In genomic region chr12:26113853-26114719, GRCh38 we compare ENCODE assay signal across 8 cellular contexts. TPM values are rescaled to one million over a fixed set of nuclear protein-coding genes. Genes with fewer than 3 reads are reported as not detected.
DNase-seq lines count a peak whose midpoint lies in the region; ATAC-seq and TF ChIP-seq lines count a peak whose summit lies in the region.

No MANE protein-coding gene starts in this region.

- peaks cover 18% of the 10 kb centered on the region for H3K4me1 Mint-ChIP-seq in Caco-2 (ENCODE audit: low read depth, unreplicated experiment)
- H3K4me1 Mint-ChIP-seq in nephron, result peaks cover 45% of the 10 kb centered on the region

- H3K9me3 ChIP-seq in Caco-2 (no peaks in the 10 kb centered on the region), Peyer's patch (no peaks in the 10 kb centered on the region)

- H3K27ac ChIP-seq in Peyer's patch, result peak overlapping the region; percentile 88 to 93 (median 90)

- H3K4me1 ChIP-seq in Caco-2 (peaks cover 23% of the 10 kb centered on the region), Peyer's patch (peaks cover 0 to 18% (median 3%) of the 10 kb centered on the region in 4 donors)

- POLR2A ChIA-PET in Caco-2 (lab: Charles Lee), result interaction anchor here (0.5 to 2.1 kb wide), 4 partner anchors 11 to 33 kb away, joined by 3 to 8 read pairs (median 4); partner anchors contain the start of gene BHLHE41

- no peaks in the 10 kb centered on the region for H3K9me3 Mint-ChIP-seq in Caco-2 (ENCODE audit: unreplicated experiment)
- H3K9me3 Mint-ChIP-seq in nephron, result no peaks in the 10 kb centered on the region

- ATAC-seq in GM19438 (IDR thresholded peaks at IDR 0.05; ENCODE audit: low read depth, unreplicated experiment) (peak; percentile 73), HG03571 (IDR thresholded peaks at IDR 0.05; ENCODE audit: unreplicated experiment) (peak; percentile 71)
- peak; percentile 89 for ATAC-seq in stimulated activated naive CD8-positive, alpha-beta T cell treated with anti-CD3 and anti-CD28 coated beads, Interleukin-15, Interleukin-2, amounts not matched to agents 100 U/mL and 50 U/mL, for 24 hours

- H3K4me3 Mint-ChIP-seq in Caco-2 (ENCODE audit: unreplicated experiment) (peak overlapping the region; percentile 78), nephron (peak overlapping the region; percentile 82 to 86 (median 84))

- peak overlapping the region; percentile 90 for H3K27ac Mint-ChIP-seq in Caco-2 (ENCODE audit: unreplicated experiment)
- peak overlapping the region; percentile 84 to 88 (median 87) for H3K27ac Mint-ChIP-seq in nephron

- H3K27me3 ChIP-seq in Caco-2 (replicated peaks; ENCODE audit: control insufficient read depth, insufficient read depth, low read length) (no peaks in the 10 kb centered on the region), Peyer's patch (no peaks in the 10 kb centered on the region)

- TF ChIP-seq POLR2A in Peyer's patch (IDR thresholded peaks at IDR 0.05), result peak; percentile 68 to 81

- intact Hi-C loops in Caco-2 (cut with micrococcal nuclease; ENCODE audit: unreplicated experiment), result loop anchor here (1.0 to 10.0 kb wide), 8 partner anchors 12 to 721 kb away; partner anchors contain the start of gene ITPR2

- H3K27me3 Mint-ChIP-seq in Caco-2 (ENCODE audit: insufficient read depth, unreplicated experiment), result peaks cover 2% of the 10 kb centered on the region
- peaks cover 33% of the 10 kb centered on the region for H3K27me3 Mint-ChIP-seq in nephron (ENCODE audit: low read depth)

- H3K4me3 ChIP-seq in Caco-2 (ENCODE audit: low read depth, low read length) (peak overlapping the region; percentile 77), Peyer's patch (peak overlapping the region; percentile 53 to 56 (median 54))

- TF ChIP-seq CTCF in Caco-2 (IDR thresholded peaks at IDR 0.05; ENCODE audit: insufficient read depth in 1 of 2, low read depth in 1 of 2, low read length in 1 of 2, severe bottlenecking in 1 of 2, unreplicated experiment in 1 of 2), result peak; percentile 12 to 48
- peak in 4 of 6 experiments; percentile 35 to 49 (median 44) for TF ChIP-seq CTCF in Peyer's patch (IDR thresholded peaks at IDR 0.05)
- TF ChIP-seq CTCF in nephron (IDR thresholded peaks at IDR 0.05; ENCODE audit: unreplicated experiment in 3 of 3), result peak in 2 of 3 experiments; percentile 25 to 35

- H3K36me3 Mint-ChIP-seq in Caco-2 (ENCODE audit: insufficient read depth, unreplicated experiment) (peaks cover 13% of the 10 kb centered on the region), nephron (ENCODE audit: low read depth) (no peaks in the 10 kb centered on the region)

- CTCF ChIA-PET in Caco-2 (lab: Charles Lee), result interaction anchor here (0.5 to 1.3 kb wide), 6 partner anchors 9 to 1981 kb away, joined by 3 to 12 read pairs (median 4); partner anchors contain the start of gene BHLHE41

- DNase-seq in Caco-2, result peak; percentile 98
- DNase-seq in Peyer's patch, result peak; percentile 84 to 99 (median 96)
- DNase-seq in activated effector memory CD4-positive, alpha-beta T cell treated with anti-CD3 and anti-CD28 coated beads, Interleukin-2, amount 50 U/mL, for 16 hours, result peak; percentile 89
- DNase-seq in fibroblast of the conjunctiva (ENCODE audit: low read depth), result peak; percentile 75
- DNase-seq in stimulated activated naive CD8-positive, alpha-beta T cell treated with anti-CD3 and anti-CD28 coated beads, Interleukin-15, Interleukin-2, amounts not matched to agents 100 U/mL and 50 U/mL, for 24 hours, result peak; percentile 80

- no TSS peak for BruUV-seq in Caco-2 (replicated peaks; lab: Mats Ljungman, UMichigan)

- H3K36me3 ChIP-seq in Caco-2 (ENCODE audit: control insufficient read depth, insufficient read depth, low read length), result no peaks in the 10 kb centered on the region
- no peaks in the 10 kb centered on the region for H3K36me3 ChIP-seq in Peyer's patch

RNA-seq across cellular contexts. Expression of gene BHLHE41, which starts 10.8 kb away (rescaled TPM):
- total RNA-seq in Caco-2 (2022) (3.2 and 4.4 TPM in 2 replicates), Peyer's patch (10 to 100 TPM in 1 of 4 donors, 1 to 10 TPM in 2, under 1 TPM in 1; 0.18 to 11.6 (median 2.2) TPM)

Comparison
In these comparisons a context has a peak if more than half of its experiments do, and no peak if none do; other contexts are left out.
1. Peak in every context shown above with its lines: DNase-seq, ATAC-seq, H3K4me3 ChIP-seq and H3K27ac ChIP-seq.